Comparison of ENCODE assay signal across 8 cellular contexts in the genomic region with DNA sequence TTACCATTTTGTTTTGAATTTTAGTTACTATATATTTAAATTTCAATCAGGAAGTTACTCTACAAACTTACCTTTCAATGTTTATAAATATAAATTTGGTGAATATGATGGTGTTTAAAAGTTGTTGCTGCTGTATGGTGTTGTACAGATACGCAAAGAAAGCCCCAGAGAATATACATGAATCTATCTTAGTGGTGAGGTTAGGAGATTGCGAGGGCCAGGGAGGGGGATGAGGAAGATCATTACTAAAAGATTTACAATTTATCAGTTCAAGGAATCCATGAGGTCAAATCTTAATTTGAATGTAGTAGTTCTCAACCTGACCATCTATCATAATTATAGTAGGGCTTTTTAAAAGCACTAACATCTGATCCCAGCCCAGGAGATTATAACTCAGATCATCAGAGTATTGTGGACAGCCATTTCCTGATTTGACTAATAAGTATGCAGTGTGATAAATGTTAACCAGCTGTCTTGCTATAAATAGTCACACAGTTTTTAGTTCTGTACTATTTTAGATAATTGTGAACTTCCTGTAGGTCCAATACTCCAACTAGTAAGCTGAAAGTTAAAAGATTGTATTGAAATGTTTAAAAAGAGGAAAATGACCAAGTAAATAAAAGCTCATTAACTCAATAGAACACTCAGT. TPM values are rescaled to one million over a fixed set of nuclear protein-coding genes. Genes with fewer than 3 reads are reported as not detected.
DNase-seq lines count a peak whose midpoint lies in the region; ATAC-seq and TF ChIP-seq lines count a peak whose summit lies in the region.

No MANE protein-coding gene starts in this region.

- H3K36me3 Mint-ChIP-seq in activated naive CD8-positive, alpha-beta T cell, result peaks cover 8% of the 10 kb centered on the region

- intact Hi-C loops in Right ventricle myocardium inferior (cut with DNase I) (no loop called here), uterus (cut with DNase I; ENCODE audit: low total_unique reads) (no loop called here), lower leg skin (cut with DNase I; ENCODE audit: low total_unique reads) (no loop called here)

- TF ChIP-seq CTCF in right atrium auricular region (IDR thresholded peaks at IDR 0.05) (no peak), uterus (IDR thresholded peaks at IDR 0.05) (no peak), lower leg skin (IDR thresholded peaks at IDR 0.05) (no peak)

- no peaks in the 10 kb centered on the region for H3K27me3 ChIP-seq in right atrium auricular region
- no peaks in the 10 kb centered on the region for H3K27me3 ChIP-seq in uterus

- no peaks in the 10 kb centered on the region for H3K9me3 ChIP-seq in right atrium auricular region
- H3K9me3 ChIP-seq in uterus, result no peaks in the 10 kb centered on the region

- H3K4me3 Mint-ChIP-seq in activated naive CD8-positive, alpha-beta T cell, result peak overlapping the region; percentile 30

- no peaks in the 10 kb centered on the region for H3K9me3 Mint-ChIP-seq in activated naive CD8-positive, alpha-beta T cell (ENCODE audit: low read depth)

- peaks cover 24% of the 10 kb centered on the region for H3K4me1 Mint-ChIP-seq in activated naive CD8-positive, alpha-beta T cell (ENCODE audit: low read depth)

- peaks cover 0 to 29% of the 10 kb centered on the region in 2 donors for H3K4me1 ChIP-seq in right atrium auricular region
- peaks cover 0 to 5% of the 10 kb centered on the region in 2 donors for H3K4me1 ChIP-seq in uterus

- H3K4me3 ChIP-seq in right atrium auricular region (no peak overlapping the region), uterus (no peak overlapping the region), lower leg skin (ENCODE audit: low read depth, poor library complexity, severe bottlenecking) (no peak overlapping the region)

- H3K27me3 Mint-ChIP-seq in activated naive CD8-positive, alpha-beta T cell, result no peaks in the 10 kb centered on the region

- peak; percentile 42 for ATAC-seq in Right ventricle myocardium inferior
- ATAC-seq in HG03095 (IDR thresholded peaks at IDR 0.05; ENCODE audit: unreplicated experiment), result peak; percentile 86

- H3K27ac ChIP-seq in right atrium auricular region, result peak overlapping the region in 1 of 2 donors; percentile 38
- H3K27ac ChIP-seq in uterus, result peak overlapping the region; percentile 14 to 50

- TF ChIP-seq POLR2A in uterus (IDR thresholded peaks at IDR 0.05) (no peak), lower leg skin (IDR thresholded peaks at IDR 0.05) (no peak)

- DNase-seq in Right ventricle myocardium inferior (ENCODE audit: missing footprints) (no peak), right atrium auricular region (ENCODE audit: low spot score) (no peak), uterus (no peak), hippocampal formation (lab: John Stamatoyannopoulos, UW) (no peak), lower leg skin (ENCODE audit: low spot score in 2 of 2) (no peak), NCI-H748 (lab: John Stamatoyannopoulos, UW; ENCODE audit: unreplicated experiment) (no peak)

- H3K36me3 ChIP-seq in right atrium auricular region (peaks cover 15% of the 10 kb centered on the region), uterus (no peaks in the 10 kb centered on the region)

- H3K27ac Mint-ChIP-seq in activated naive CD8-positive, alpha-beta T cell, result peak overlapping the region; percentile 75

- 89 to 91% methylated on average over 2 of the region's 2 CpGs for WGBS in lower leg skin, 2 donors

RNA-seq across cellular contexts. Expression of a gene that starts 23.6 kb away (rescaled TPM):
- total RNA-seq in Right ventricle myocardium inferior, result 40.2 TPM
- total RNA-seq in right atrium auricular region, result 10 to 100 TPM; 45.9 to 69.8 TPM
- 100 to 1,000 TPM in 1 of 4 donors, 10 to 100 TPM in 3; 36.1 to 104 (median 65.8) TPM for total RNA-seq in uterus
- 10 to 100 TPM; 34.9 to 46.8 (median 41.0) TPM for total RNA-seq in lower leg skin

RNA-seq across cellular contexts. Expression of a gene that starts 43.7 kb away (rescaled TPM):
- total RNA-seq in Right ventricle myocardium inferior (not detected), right atrium auricular region (under 1 TPM in 1 of 2 donors, not detected in 1; 0.12 TPM), uterus (1 to 10 TPM in 1 of 4 donors, not detected in 3; 1.7 TPM), lower leg skin (10 to 100 TPM; 12.7 to 23.9 (median 16.2) TPM)

Comparison
In these comparisons a context has a peak if more than half of its experiments do, and no peak if none do; other contexts are left out.
1. RNA of a gene that starts 43.7 kb away (total RNA-seq): 12.7 to 23.9 TPM in lower leg skin; 1.7 TPM in uterus, 0.12 TPM in right atrium auricular region and not detected in Right ventricle myocardium inferior (single experiment); every median in the first group is over 4 times any median in the second.